ENCODE assay signal across 16 cellular contexts in genomic region chr2:188789951-188790350, GRCh38.
"Had no signal": no experiment of that assay in that cellular context is flagged by ENCODE, and none has a peak within 500 bp of the region (broad histone marks: within the 10 kb centered on the region; RNA-seq: fewer than 3 reads in every experiment).

No MANE protein-coding gene starts in this region.

- H3K27me3 ChIP-seq: brain microvascular endothelial cell, dorsolateral prefrontal cortex, gastrocnemius medialis, neural progenitor cell, right atrium auricular region, upper lobe of right lung had no signal

- H3K36me3 ChIP-seq: brain microvascular endothelial cell, gastrocnemius medialis, neural progenitor cell, right atrium auricular region, upper lobe of right lung had no signal

- H3K27ac ChIP-seq: brain microvascular endothelial cell, neural progenitor cell, right atrium auricular region, upper lobe of right lung had no signal

- H3K9me3 ChIP-seq: gastrocnemius medialis, right atrium auricular region, upper lobe of right lung had no signal

- ATAC-seq: activated CD8-positive, alpha-beta memory T cell treated with anti-CD3 and anti-CD28 coated beads, Interleukin-2, amount 10 ng/mL, durations not matched to agents 7 days and 5 days; gastrocnemius medialis; left ventricle myocardium superior; stimulated activated effector memory CD8-positive, alpha-beta T cell treated with anti-CD3 and anti-CD28 coated beads, Interleukin-12 subunit alpha, Interleukin-12 subunit beta, amount 100 ng/mL, for 72 hours; upper lobe of right lung had no signal

- H3K4me2 ChIP-seq: neural progenitor cell had no signal

- DNase-seq: activated CD4-positive, alpha-beta T cell treated with anti-CD3 and anti-CD28 coated beads, Interleukin-2, amount 50 U/mL, for 48 hours; activated CD4-positive, CD25-positive, alpha-beta regulatory T cell treated with anti-CD3 and anti-CD28 coated beads, Interleukin-2, amount 50 U/mL, for 72 hours; activated CD8-positive, alpha-beta memory T cell treated with anti-CD3 and anti-CD28 coated beads, Interleukin-2, amount 10 ng/mL, durations not matched to agents 7 days and 5 days; activated effector memory CD4-positive, alpha-beta T cell treated with Interleukin-2 at 50 U/mL for 16 hours; activated T-cell treated with anti-CD3 and anti-CD28 coated beads, Interleukin-2, amount 50 U/mL, for 24 hours; amniotic stem cell; brain microvascular endothelial cell; dorsolateral prefrontal cortex; gastrocnemius medialis; kidney; left ventricle myocardium superior; substantia nigra; upper lobe of right lung had no signal

- H3K4me3 ChIP-seq: dorsolateral prefrontal cortex, gastrocnemius medialis, neural progenitor cell, right atrium auricular region, upper lobe of right lung had no signal

- H3K4me1 ChIP-seq: neural progenitor cell, right atrium auricular region, upper lobe of right lung had no signal

- H2AFZ ChIP-seq: neural progenitor cell had no signal

- H3K9ac ChIP-seq: neural progenitor cell had no signal
